ENCODE assay signal across 21 cellular contexts in genomic region chr10:66472156-66472555, GRCh38.
DNase-seq lines count a peak whose midpoint lies in the region; TF ChIP-seq lines count a peak whose summit lies in the region.
"Had no signal": no experiment of that assay in that cellular context is flagged by ENCODE, and none has a peak within 500 bp of the region (broad histone marks: within the 10 kb centered on the region; RNA-seq: fewer than 3 reads in every experiment).

No MANE protein-coding gene starts in this region.

- no peaks in the 10 kb centered on the region for H3K9me3 ChIP-seq in right atrium auricular region
- H3K9me3 ChIP-seq: BE2C; BLaER1 treated with 17β-estradiol and CSF1 and Interleukin-3, amounts not matched to agents 10 nM and 100 nM; HAP-1 had no signal

- no peaks in the 10 kb centered on the region for H3K36me3 Mint-ChIP-seq in glutamatergic neuron (ENCODE audit: unreplicated experiment)
- H3K36me3 Mint-ChIP-seq: CD14-positive monocyte; CD8-positive, alpha-beta memory T cell had no signal

- peak; percentile 25 for DNase-seq in DMS 273 (lab: John Stamatoyannopoulos, UW; ENCODE audit: unreplicated experiment)
- DNase-seq in DMS 273 treated with DMSO at 0.1 percent for 48 hours (lab: John Stamatoyannopoulos, UW), result no peak
- DNase-seq in NCI-H82 treated with DMSO at 0.1 percent for 48 hours (lab: John Stamatoyannopoulos, UW; ENCODE audit: unreplicated experiment), result peak; percentile 38
- no peak for DNase-seq in glutamatergic neuron
- peak; percentile 72 for DNase-seq in superior temporal gyrus (ENCODE audit: extremely low spot score)
- DNase-seq in NCI-H1105 (lab: John Stamatoyannopoulos, UW), result no peak
- no peak for DNase-seq in NOMO-1 treated with dmso at 0.1 percent for 144 hours (lab: John Stamatoyannopoulos, UW; ENCODE audit: unreplicated experiment)
- no peak for DNase-seq in right atrium auricular region (ENCODE audit: low spot score)
- DNase-seq: BE2C; CD4-positive, alpha-beta T cell; CD8-positive, alpha-beta memory T cell; DMS153; DND-41; GDM1; GOT3; HFFc6 had no signal

- H3K27ac ChIP-seq in right atrium auricular region, result no peak overlapping the region
- H3K27ac ChIP-seq: 22Rv1; BLaER1 treated with 17β-estradiol and CSF1 and Interleukin-3, amounts not matched to agents 10 nM and 100 nM had no signal

- H3K27me3 Mint-ChIP-seq in glutamatergic neuron (ENCODE audit: unreplicated experiment), result no peaks in the 10 kb centered on the region
- H3K27me3 Mint-ChIP-seq: CD4-positive, alpha-beta T cell; CD8-positive, alpha-beta memory T cell had no signal

- no peak for TF ChIP-seq CTCF in glutamatergic neuron (IDR thresholded peaks at IDR 0.05; ENCODE audit: partially characterized antibody, unreplicated experiment)
- TF ChIP-seq CTCF in right atrium auricular region (IDR thresholded peaks at IDR 0.05), result no peak

- no peak overlapping the region for H3K4me3 ChIP-seq in right atrium auricular region
- H3K4me3 ChIP-seq: BLaER1 treated with 17β-estradiol and CSF1 and Interleukin-3, amounts not matched to agents 10 nM and 100 nM; GM12878; HAP-1 had no signal

- H3K4me3 Mint-ChIP-seq in glutamatergic neuron (ENCODE audit: unreplicated experiment), result no peak overlapping the region
- H3K4me3 Mint-ChIP-seq: CD14-positive monocyte; CD4-positive, alpha-beta T cell; CD8-positive, alpha-beta memory T cell; HFFc6 had no signal

- no peaks in the 10 kb centered on the region for H3K4me1 ChIP-seq in right atrium auricular region
- H3K4me1 ChIP-seq: BE2C; BLaER1 treated with 17β-estradiol and CSF1 and Interleukin-3, amounts not matched to agents 10 nM and 100 nM; HAP-1 had no signal

- no peaks in the 10 kb centered on the region for H3K27me3 ChIP-seq in right atrium auricular region
- H3K27me3 ChIP-seq: BE2C; BLaER1 treated with 17β-estradiol and CSF1 and Interleukin-3, amounts not matched to agents 10 nM and 100 nM had no signal

- H3K27ac Mint-ChIP-seq in glutamatergic neuron (ENCODE audit: unreplicated experiment), result peak overlapping the region; percentile 48
- H3K27ac Mint-ChIP-seq: CD14-positive monocyte; CD4-positive, alpha-beta T cell; CD8-positive, alpha-beta memory T cell; HFFc6 had no signal

- peaks cover 4% of the 10 kb centered on the region for H3K9me3 Mint-ChIP-seq in glutamatergic neuron (ENCODE audit: unreplicated experiment)

- H3K36me3 ChIP-seq in right atrium auricular region, result no peaks in the 10 kb centered on the region
- H3K36me3 ChIP-seq: BE2C; BLaER1 treated with 17β-estradiol and CSF1 and Interleukin-3, amounts not matched to agents 10 nM and 100 nM; HAP-1 had no signal

- H3K4me1 Mint-ChIP-seq in glutamatergic neuron (ENCODE audit: low read depth, unreplicated experiment), result peaks cover 6% of the 10 kb centered on the region
- H3K4me1 Mint-ChIP-seq: CD14-positive monocyte; CD8-positive, alpha-beta memory T cell had no signal

Comparison
In these comparisons a context has a peak if more than half of its experiments do, and no peak if none do; other contexts are left out.
1. DNase-seq: peak in DMS 273 (single experiment), NCI-H82 treated with DMSO at 0.1 percent for 48 hours (single experiment) and superior temporal gyrus (single experiment); none in DMS 273 treated with DMSO at 0.1 percent for 48 hours (single experiment), glutamatergic neuron (single experiment), NCI-H1105 (single experiment), NOMO-1 treated with dmso at 0.1 percent for 144 hours (single experiment) and right atrium auricular region (single experiment).